ENCODE assay signal across 19 cellular contexts in genomic region chr9:71980266-71981018, GRCh38.
DNase-seq lines count a peak whose midpoint lies in the region; ATAC-seq lines count a peak whose summit lies in the region.
"Had no signal": no experiment of that assay in that cellular context is flagged by ENCODE, and none has a peak within 500 bp of the region (broad histone marks: within the 10 kb centered on the region; RNA-seq: fewer than 3 reads in every experiment).

No MANE protein-coding gene starts in this region.

- DNase-seq in NCI-H510A treated with DMSO at 0.1 percent for 48 hours (lab: John Stamatoyannopoulos, UW) (peak; percentile 18), NCI-H510A (lab: John Stamatoyannopoulos, UW) (no peak), globus pallidus (ENCODE audit: low spot score) (peak; percentile 13), medulla oblongata (ENCODE audit: extremely low spot score) (peak; percentile 22), islet precursor cell (no peak), NCI-H82 treated with DMSO at 0.1 percent for 48 hours (lab: John Stamatoyannopoulos, UW; ENCODE audit: unreplicated experiment) (no peak), DMS53 (lab: John Stamatoyannopoulos, UW) (no peak)
- DNase-seq: BE2C; CD8-positive, alpha-beta T cell; DMS79 treated with DMSO at 0.1 percent for 48 hours; NCI-H1436; NCI-H2029; NCI-H2171; NCI-H446 treated with DMSO at 0.1 percent for 48 hours; NCI-H82; Peyer's patch; SHP77 had no signal

- ATAC-seq in GM21723 (IDR thresholded peaks at IDR 0.05; ENCODE audit: unreplicated experiment), result no peak
- ATAC-seq: CD8-positive, alpha-beta T cell; K562 had no signal

Comparison
In these comparisons a context has a peak if more than half of its experiments do, and no peak if none do; other contexts are left out.
1. DNase-seq: peak in NCI-H510A treated with DMSO at 0.1 percent for 48 hours (single experiment), globus pallidus (single experiment) and medulla oblongata (single experiment); none in NCI-H510A (single experiment), islet precursor cell (single experiment), NCI-H82 treated with DMSO at 0.1 percent for 48 hours (single experiment) and DMS53 (single experiment).